25 cellular contexts compared by ENCODE assay signal in the genomic region with DNA sequence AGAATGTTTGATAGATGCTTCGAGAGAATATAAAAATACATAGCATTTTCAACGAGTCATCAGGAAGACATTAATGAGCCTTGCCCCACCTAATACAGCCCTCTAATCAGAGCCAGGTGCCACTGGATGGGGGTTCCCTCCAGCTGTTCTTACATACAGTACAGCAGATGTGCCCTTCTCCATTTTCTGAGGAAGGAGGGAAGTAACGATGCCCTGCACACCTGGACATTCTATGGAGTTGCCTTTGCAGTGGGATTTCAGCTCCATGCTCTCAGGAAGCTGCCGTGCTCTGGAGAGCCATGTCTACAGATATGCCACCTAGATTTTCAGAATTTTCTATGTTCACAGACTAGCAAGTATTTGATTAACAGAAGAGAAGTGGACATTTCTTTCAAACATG. TPM values are rescaled to one million over a fixed set of nuclear protein-coding genes. Genes with fewer than 3 reads are reported as not detected.
DNase-seq lines count a peak whose midpoint lies in the region; ATAC-seq and TF ChIP-seq lines count a peak whose summit lies in the region.
"Had no signal": no experiment of that assay in that cellular context is flagged by ENCODE, and none has a peak within 500 bp of the region (broad histone marks: within the 10 kb centered on the region; RNA-seq: fewer than 3 reads in every experiment).

No MANE protein-coding gene starts in this region.

- H3K27me3 Mint-ChIP-seq in activated T-cell treated with anti-CD3 and anti-CD28 coated beads, Interleukin-2, amount 50 U/mL, for 24 hours, result no peaks in the 10 kb centered on the region
- H3K27me3 Mint-ChIP-seq in activated CD8-positive, alpha-beta T cell treated with anti-CD3 and anti-CD28 coated beads for 36 hours, result no peaks in the 10 kb centered on the region
- H3K27me3 Mint-ChIP-seq: type B pancreatic cell had no signal

- H3K4me3 ChIP-seq in effector memory CD4-positive, alpha-beta T cell (ENCODE audit: insufficient read depth, low read depth, low read length, poor library complexity, severe bottlenecking), result no peak overlapping the region
- H3K4me3 ChIP-seq: SK-N-MC had no signal

- TF ChIP-seq CTCF in activated CD8-positive, alpha-beta T cell treated with anti-CD3 and anti-CD28 coated beads for 36 hours (IDR thresholded peaks at IDR 0.05), result no peak

- H3K9me3 ChIP-seq in effector memory CD4-positive, alpha-beta T cell (ENCODE audit: control insufficient read depth, low read length), result no peaks in the 10 kb centered on the region

- no peak for ATAC-seq in activated CD8-positive, alpha-beta T cell treated with anti-CD3 and anti-CD28 coated beads for 36 hours
- ATAC-seq in stimulated activated effector memory CD8-positive, alpha-beta T cell treated with anti-CD3 and anti-CD28 coated beads, Interleukin-12 subunit alpha, Interleukin-12 subunit beta, amount 100 ng/mL, for 72 hours, result no peak
- ATAC-seq in HG03097 (IDR thresholded peaks at IDR 0.05; ENCODE audit: low FRiP score, unreplicated experiment), result no peak
- ATAC-seq: HepG2 had no signal

- peak overlapping the region; percentile 76 for H3K27ac ChIP-seq in effector memory CD4-positive, alpha-beta T cell (ENCODE audit: insufficient read depth, low read length, poor library complexity, severe bottlenecking)
- H3K27ac ChIP-seq: brain microvascular endothelial cell, C4-2B, RWPE1, SK-N-MC had no signal

- H3K4me1 ChIP-seq in effector memory CD4-positive, alpha-beta T cell (ENCODE audit: control insufficient read depth, insufficient read depth, low read length, poor library complexity, severe bottlenecking), result peaks cover 93% of the 10 kb centered on the region

- peaks cover 99% of the 10 kb centered on the region for H3K4me1 Mint-ChIP-seq in activated T-cell treated with anti-CD3 and anti-CD28 coated beads, Interleukin-2, amount 50 U/mL, for 24 hours (ENCODE audit: low read depth)
- peaks cover 97% of the 10 kb centered on the region for H3K4me1 Mint-ChIP-seq in activated CD8-positive, alpha-beta T cell treated with anti-CD3 and anti-CD28 coated beads for 36 hours (ENCODE audit: low read depth)
- peaks cover 98% of the 10 kb centered on the region for H3K4me1 Mint-ChIP-seq in stimulated activated effector memory CD8-positive, alpha-beta T cell treated with anti-CD3 and anti-CD28 coated beads, Interleukin-12 subunit alpha, Interleukin-12 subunit beta, amount 100 ng/mL, for 72 hours

- no peaks in the 10 kb centered on the region for H3K27me3 ChIP-seq in effector memory CD4-positive, alpha-beta T cell (replicated peaks; ENCODE audit: control insufficient read depth, insufficient read depth, low read length, poor library complexity, severe bottlenecking)
- H3K27me3 ChIP-seq: brain microvascular endothelial cell had no signal

- H3K36me3 Mint-ChIP-seq in activated T-cell treated with anti-CD3 and anti-CD28 coated beads, Interleukin-2, amount 50 U/mL, for 24 hours (ENCODE audit: low read depth), result peaks cover 58% of the 10 kb centered on the region
- H3K36me3 Mint-ChIP-seq in activated CD8-positive, alpha-beta T cell treated with anti-CD3 and anti-CD28 coated beads for 36 hours (ENCODE audit: low read depth), result peaks cover 43% of the 10 kb centered on the region
- H3K36me3 Mint-ChIP-seq in stimulated activated effector memory CD8-positive, alpha-beta T cell treated with anti-CD3 and anti-CD28 coated beads, Interleukin-12 subunit alpha, Interleukin-12 subunit beta, amount 100 ng/mL, for 72 hours, result peaks cover 6% of the 10 kb centered on the region

- no peaks in the 10 kb centered on the region for H3K36me3 ChIP-seq in effector memory CD4-positive, alpha-beta T cell (ENCODE audit: control insufficient read depth, insufficient read depth, low read length)
- H3K36me3 ChIP-seq: brain microvascular endothelial cell had no signal

- intact Hi-C loops in activated CD8-positive, alpha-beta T cell treated with anti-CD3 and anti-CD28 coated beads for 36 hours (cut with micrococcal nuclease), result loop anchor here (10.0 kb wide), 2 partner anchors 86 to 136 kb away; a partner anchor contains a TSS
- intact Hi-C loops in posterior vena cava (cut with DNase I), result no loop called here

- POLR2A ChIA-PET in activated CD8-positive, alpha-beta T cell treated with anti-CD3 and anti-CD28 coated beads for 36 hours (lab: Charles Lee), result interaction anchor here (1.2 kb wide), 1 partner anchor 101 kb away, joined by 6 read pairs; a partner anchor contains a TSS

- H3K27ac Mint-ChIP-seq in activated T-cell treated with anti-CD3 and anti-CD28 coated beads, Interleukin-2, amount 50 U/mL, for 24 hours, result peak overlapping the region; percentile 91
- H3K27ac Mint-ChIP-seq in activated CD8-positive, alpha-beta T cell treated with anti-CD3 and anti-CD28 coated beads for 36 hours, result peak overlapping the region; percentile 80
- H3K27ac Mint-ChIP-seq in stimulated activated effector memory CD8-positive, alpha-beta T cell treated with anti-CD3 and anti-CD28 coated beads, Interleukin-12 subunit alpha, Interleukin-12 subunit beta, amount 100 ng/mL, for 72 hours, result peak overlapping the region; percentile 79
- H3K27ac Mint-ChIP-seq: activated B cell treated with CpG ODN at 0.5 μM for 24 hours, type B pancreatic cell had no signal

- CTCF ChIA-PET in activated CD8-positive, alpha-beta T cell treated with anti-CD3 and anti-CD28 coated beads for 36 hours (lab: Charles Lee), result interaction anchor here (1.1 kb wide), 1 partner anchor 101 kb away, joined by 3 read pairs; a partner anchor contains a TSS

- no peak for DNase-seq in activated T-cell treated with anti-CD3 and anti-CD28 coated beads, Interleukin-2, amount 50 U/mL, for 24 hours
- no peak for DNase-seq in activated T-cell treated with anti-CD3 and anti-CD28 coated beads, Interleukin-2, amount 50 U/mL, for 1 hour
- no peak for DNase-seq in activated CD8-positive, alpha-beta T cell treated with anti-CD3 and anti-CD28 coated beads for 36 hours
- DNase-seq in effector memory CD4-positive, alpha-beta T cell, result no peak
- no peak for DNase-seq in stimulated activated effector memory CD8-positive, alpha-beta T cell treated with anti-CD3 and anti-CD28 coated beads, Interleukin-12 subunit alpha, Interleukin-12 subunit beta, amount 100 ng/mL, for 72 hours (ENCODE audit: low spot score in 2 of 2)
- DNase-seq in NCI-H69 (lab: John Stamatoyannopoulos, UW) (no peak), posterior vena cava (ENCODE audit: low spot score) (no peak)
- DNase-seq: activated B cell treated with CpG ODN at 0.5 μM for 24 hours, brain microvascular endothelial cell, cortex of kidney, glutamatergic neuron, kidney glomerular epithelial cell, NCI-H1048, NCI-H2029, NCI-H226, NCI-H774, nucleus accumbens, retina had no signal

- no peaks in the 10 kb centered on the region for H3K9me3 Mint-ChIP-seq in activated T-cell treated with anti-CD3 and anti-CD28 coated beads, Interleukin-2, amount 50 U/mL, for 24 hours
- H3K9me3 Mint-ChIP-seq in activated CD8-positive, alpha-beta T cell treated with anti-CD3 and anti-CD28 coated beads for 36 hours, result no peaks in the 10 kb centered on the region
- no peaks in the 10 kb centered on the region for H3K9me3 Mint-ChIP-seq in stimulated activated effector memory CD8-positive, alpha-beta T cell treated with anti-CD3 and anti-CD28 coated beads, Interleukin-12 subunit alpha, Interleukin-12 subunit beta, amount 100 ng/mL, for 72 hours
- H3K9me3 Mint-ChIP-seq: activated B cell treated with CpG ODN at 0.5 μM for 24 hours, type B pancreatic cell had no signal

- H3K4me3 Mint-ChIP-seq in activated T-cell treated with anti-CD3 and anti-CD28 coated beads, Interleukin-2, amount 50 U/mL, for 24 hours, result no peak overlapping the region
- H3K4me3 Mint-ChIP-seq in activated CD8-positive, alpha-beta T cell treated with anti-CD3 and anti-CD28 coated beads for 36 hours, result no peak overlapping the region
- peak overlapping the region; percentile 36 for H3K4me3 Mint-ChIP-seq in stimulated activated effector memory CD8-positive, alpha-beta T cell treated with anti-CD3 and anti-CD28 coated beads, Interleukin-12 subunit alpha, Interleukin-12 subunit beta, amount 100 ng/mL, for 72 hours
- H3K4me3 Mint-ChIP-seq: activated B cell treated with CpG ODN at 0.5 μM for 24 hours, type B pancreatic cell had no signal

RNA-seq across cellular contexts. Expression of a gene that starts 36.3 kb away (rescaled TPM):
- not detected for total RNA-seq in activated CD8-positive, alpha-beta T cell treated with anti-CD3 and anti-CD28 coated beads for 36 hours
- total RNA-seq in posterior vena cava, result not detected
- total RNA-seq: activated B cell treated with CpG ODN at 0.5 μM for 24 hours, HepG2, lung microvascular endothelial cell had no signal
